Comparison of ENCODE assay signal across 9 cellular contexts in genomic region chr9:78023003-78023741, GRCh38. TPM values are rescaled to one million over a fixed set of nuclear protein-coding genes. Genes with fewer than 3 reads are reported as not detected.
DNase-seq lines count a peak whose midpoint lies in the region; ATAC-seq and TF ChIP-seq lines count a peak whose summit lies in the region.
"Had no signal": no experiment of that assay in that cellular context is flagged by ENCODE, and none has a peak within 500 bp of the region (broad histone marks: within the 10 kb centered on the region; RNA-seq: fewer than 3 reads in every experiment).

No MANE protein-coding gene starts in this region.

- intact Hi-C loops in esophagus muscularis mucosa (cut with DNase I): no loop called here

- H3K27me3 Mint-ChIP-seq in endothelial cell (ENCODE audit: unreplicated experiment): no peaks in the 10 kb centered on the region
- H3K27me3 Mint-ChIP-seq in natural killer cell treated with Interleukin-12 subunit alpha and Interleukin-12 subunit beta and Interleukin-15 and Interleukin-18, amount 100 ng/mL, for 72 hours: peaks cover 0 to 2% of the 10 kb centered on the region in 2 donors

- H3K4me1 ChIP-seq in esophagus muscularis mucosa: peaks cover 37 to 82% (median 76%) of the 10 kb centered on the region in 4 donors

- 65% methylated on average over 5 of the region's 5 CpGs for WGBS in esophagus muscularis mucosa

- no peak for ATAC-seq in natural killer cell treated with Interleukin-12 subunit alpha and Interleukin-12 subunit beta and Interleukin-15 and Interleukin-18, amount 100 ng/mL, for 72 hours
- no peak for ATAC-seq in GM19023 (IDR thresholded peaks at IDR 0.05; ENCODE audit: unreplicated experiment)

- TF ChIP-seq EP300 in esophagus muscularis mucosa (IDR thresholded peaks at IDR 0.05): no peak

- H3K9me3 Mint-ChIP-seq in endothelial cell (ENCODE audit: unreplicated experiment): no peaks in the 10 kb centered on the region
- no peaks in the 10 kb centered on the region for H3K9me3 Mint-ChIP-seq in natural killer cell treated with Interleukin-12 subunit alpha and Interleukin-12 subunit beta and Interleukin-15 and Interleukin-18, amount 100 ng/mL, for 72 hours

- peak overlapping the region; percentile 38 for H3K27ac Mint-ChIP-seq in endothelial cell (ENCODE audit: unreplicated experiment)
- H3K27ac Mint-ChIP-seq in natural killer cell treated with Interleukin-12 subunit alpha and Interleukin-12 subunit beta and Interleukin-15 and Interleukin-18, amount 100 ng/mL, for 72 hours: peak overlapping the region in 1 of 2 donors; percentile 33

- no peak overlapping the region for H3K4me3 Mint-ChIP-seq in endothelial cell (ENCODE audit: unreplicated experiment)
- peak overlapping the region; percentile 60 for H3K4me3 Mint-ChIP-seq in natural killer cell treated with Interleukin-12 subunit alpha and Interleukin-12 subunit beta and Interleukin-15 and Interleukin-18, amount 100 ng/mL, for 72 hours

- no peaks in the 10 kb centered on the region for H3K9me3 ChIP-seq in esophagus muscularis mucosa
- H3K9me3 ChIP-seq: SJSA1 had no signal

- no peak for TF ChIP-seq POLR2A in esophagus muscularis mucosa (IDR thresholded peaks at IDR 0.05; ENCODE audit: low read depth)

- H3K4me1 Mint-ChIP-seq in endothelial cell (ENCODE audit: unreplicated experiment): peaks cover 69% of the 10 kb centered on the region
- peaks cover 18 to 25% of the 10 kb centered on the region in 2 donors for H3K4me1 Mint-ChIP-seq in natural killer cell treated with Interleukin-12 subunit alpha and Interleukin-12 subunit beta and Interleukin-15 and Interleukin-18, amount 100 ng/mL, for 72 hours (ENCODE audit: low read depth in 2 of 2)

- peak overlapping the region in 2 of 4 donors; percentile 16 to 27 for H3K27ac ChIP-seq in esophagus muscularis mucosa (replicated peaks in 1 of 4)
- H3K27ac ChIP-seq: SJSA1 had no signal

- no peaks in the 10 kb centered on the region for H3K36me3 ChIP-seq in esophagus muscularis mucosa
- H3K36me3 ChIP-seq: SJSA1 had no signal

- peak; percentile 93 for DNase-seq in CD1c-positive myeloid dendritic cell (ENCODE audit: extremely low spot score)
- peak; percentile 36 for DNase-seq in NCI-H226
- DNase-seq in endothelial cell (ENCODE audit: low spot score): no peak
- no peak for DNase-seq in natural killer cell treated with Interleukin-12 subunit alpha and Interleukin-12 subunit beta and Interleukin-15 and Interleukin-18, amount 100 ng/mL, for 72 hours (ENCODE audit: low spot score)
- no peak for DNase-seq in esophagus muscularis mucosa (ENCODE audit: extremely low spot score)
- DNase-seq in DMS79 treated with DMSO at 0.1 percent for 48 hours (lab: John Stamatoyannopoulos, UW): no peak
- DNase-seq in stimulated activated CD4-positive, alpha-beta T cell treated with anti-CD3 and anti-CD28 coated beads, Interleukin-4, amount 100 ng/mL, for 1 hour: no peak

- TF ChIP-seq CTCF in endothelial cell (IDR thresholded peaks at IDR 0.05; ENCODE audit: unreplicated experiment): no peak
- TF ChIP-seq CTCF in esophagus muscularis mucosa (IDR thresholded peaks at IDR 0.05): no peak

- peak overlapping the region in 2 of 4 donors; percentile 1 to 10 for H3K4me3 ChIP-seq in esophagus muscularis mucosa
- H3K4me3 ChIP-seq: SJSA1 had no signal

- H3K36me3 Mint-ChIP-seq in endothelial cell (ENCODE audit: low read depth, unreplicated experiment): peaks cover 3% of the 10 kb centered on the region
- no peaks in the 10 kb centered on the region for H3K36me3 Mint-ChIP-seq in natural killer cell treated with Interleukin-12 subunit alpha and Interleukin-12 subunit beta and Interleukin-15 and Interleukin-18, amount 100 ng/mL, for 72 hours

- no peaks in the 10 kb centered on the region for H3K27me3 ChIP-seq in esophagus muscularis mucosa
- H3K27me3 ChIP-seq: SJSA1 had no signal

RNA-seq across cellular contexts. Expression of gene GNAQ, which starts 8.4 kb away (rescaled TPM):
- total RNA-seq in endothelial cell (ENCODE audit: unreplicated experiment): 94.6 TPM
- total RNA-seq in natural killer cell treated with Interleukin-12 subunit alpha and Interleukin-12 subunit beta and Interleukin-15 and Interleukin-18, amount 100 ng/mL, for 72 hours: 10 to 100 TPM; 21.1 to 39.4 TPM
- total RNA-seq in esophagus muscularis mucosa: 10 to 100 TPM; 64.0 to 80.4 (median 69.2) TPM

Comparison
In these comparisons a context has a peak if more than half of its experiments do, and no peak if none do; other contexts are left out.
1. DNase-seq: peak in CD1c-positive myeloid dendritic cell (single experiment) and NCI-H226 (single experiment); none in endothelial cell (single experiment), natural killer cell treated with Interleukin-12 subunit alpha and Interleukin-12 subunit beta and Interleukin-15 and Interleukin-18, amount 100 ng/mL, for 72 hours (single experiment), esophagus muscularis mucosa (single experiment), DMS79 treated with DMSO at 0.1 percent for 48 hours (single experiment) and stimulated activated CD4-positive, alpha-beta T cell treated with anti-CD3 and anti-CD28 coated beads, Interleukin-4, amount 100 ng/mL, for 1 hour (single experiment).